ENCODE assay signal across 9 cellular contexts in the genomic region with DNA sequence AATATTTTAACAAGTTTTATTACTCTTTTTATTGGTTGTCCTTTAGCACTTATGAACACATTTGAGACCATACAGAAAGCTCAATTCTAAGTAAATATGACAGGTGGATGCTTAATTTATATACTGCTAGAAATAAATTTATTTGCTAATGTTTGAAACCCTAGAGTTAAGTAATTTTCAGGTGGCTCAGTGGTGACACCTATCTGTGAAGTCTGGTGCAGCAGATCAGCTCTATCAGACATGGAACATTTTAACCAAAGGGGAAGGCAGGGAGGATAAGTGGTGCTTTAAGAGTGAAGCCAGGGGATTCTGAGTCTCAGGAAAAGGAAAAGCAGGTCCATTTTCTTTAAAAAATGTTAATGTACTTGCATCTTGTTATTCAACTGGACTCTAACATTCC.
DNase-seq lines count a peak whose midpoint lies in the region; ATAC-seq and TF ChIP-seq lines count a peak whose summit lies in the region.
"Had no signal": no experiment of that assay in that cellular context is flagged by ENCODE, and none has a peak within 500 bp of the region (broad histone marks: within the 10 kb centered on the region; RNA-seq: fewer than 3 reads in every experiment).

No MANE protein-coding gene starts in this region.

- peak; percentile 36 to 42 for DNase-seq in activated T-cell treated with anti-CD3 and anti-CD28 coated beads, Interleukin-2, amount 50 U/mL, for 48 hours
- DNase-seq in activated T-cell treated with anti-CD3 and anti-CD28 coated beads, Interleukin-2, amount 50 U/mL, for 24 hours = no peak
- DNase-seq in Kasumi-1 (lab: John Stamatoyannopoulos, UW) = peak; percentile 1 to 16
- DNase-seq in choroid plexus epithelial cell (ENCODE audit: low read depth) = peak; percentile 53
- DNase-seq in progenitor cell of endocrine pancreas (ENCODE audit: low spot score, unreplicated experiment) = no peak
- no peak for DNase-seq in ovary
- no peak for DNase-seq in globus pallidus (ENCODE audit: low spot score)
- DNase-seq in T-helper 17 cell = no peak
- DNase-seq: DMS79 treated with DMSO at 0.1 percent for 48 hours had no signal

- no peaks in the 10 kb centered on the region for H3K27me3 Mint-ChIP-seq in activated T-cell treated with anti-CD3 and anti-CD28 coated beads, Interleukin-2, amount 50 U/mL, for 24 hours
- H3K27me3 Mint-ChIP-seq in progenitor cell of endocrine pancreas = peaks cover 11% of the 10 kb centered on the region
- peaks cover 33% of the 10 kb centered on the region for H3K27me3 Mint-ChIP-seq in T-helper 17 cell

- no peaks in the 10 kb centered on the region for H3K4me1 ChIP-seq in ovary (ENCODE audit: insufficient read depth)

- no peak for ATAC-seq in T-helper 17 cell

- H3K27ac ChIP-seq in ovary = no peak overlapping the region

- H3K4me3 Mint-ChIP-seq in activated T-cell treated with anti-CD3 and anti-CD28 coated beads, Interleukin-2, amount 50 U/mL, for 24 hours = no peak overlapping the region
- no peak overlapping the region for H3K4me3 Mint-ChIP-seq in progenitor cell of endocrine pancreas (ENCODE audit: low read depth)
- H3K4me3 Mint-ChIP-seq in T-helper 17 cell = no peak overlapping the region

- intact Hi-C loops in ovary (cut with DNase I) = no loop called here

- H3K4me3 ChIP-seq in choroid plexus epithelial cell (ENCODE audit: low read depth, low read length) = no peak overlapping the region
- H3K4me3 ChIP-seq in ovary = no peak overlapping the region

- H3K4me1 Mint-ChIP-seq in activated T-cell treated with anti-CD3 and anti-CD28 coated beads, Interleukin-2, amount 50 U/mL, for 24 hours (ENCODE audit: low read depth) = no peaks in the 10 kb centered on the region
- H3K4me1 Mint-ChIP-seq in progenitor cell of endocrine pancreas (ENCODE audit: low read depth) (peaks cover 21% of the 10 kb centered on the region), T-helper 17 cell (no peaks in the 10 kb centered on the region)

- no peaks in the 10 kb centered on the region for H3K36me3 ChIP-seq in ovary

- no peaks in the 10 kb centered on the region for H3K27me3 ChIP-seq in ovary

- TF ChIP-seq CTCF in choroid plexus epithelial cell (conservative IDR thresholded peaks at IDR 0.05; ENCODE audit: low read depth, low read length) (peak; percentile 78), progenitor cell of endocrine pancreas (IDR thresholded peaks at IDR 0.05; ENCODE audit: unreplicated experiment) (peak; percentile 44), ovary (IDR thresholded peaks at IDR 0.05) (no peak)

- peaks cover 5% of the 10 kb centered on the region for H3K9me3 Mint-ChIP-seq in activated T-cell treated with anti-CD3 and anti-CD28 coated beads, Interleukin-2, amount 50 U/mL, for 24 hours
- H3K9me3 Mint-ChIP-seq in progenitor cell of endocrine pancreas (ENCODE audit: low read depth) = no peaks in the 10 kb centered on the region

- TF ChIP-seq EP300 in ovary (IDR thresholded peaks at IDR 0.05) = no peak

- no peaks in the 10 kb centered on the region for H3K36me3 Mint-ChIP-seq in activated T-cell treated with anti-CD3 and anti-CD28 coated beads, Interleukin-2, amount 50 U/mL, for 24 hours (ENCODE audit: low read depth)
- H3K36me3 Mint-ChIP-seq in progenitor cell of endocrine pancreas (ENCODE audit: insufficient read depth) (no peaks in the 10 kb centered on the region), T-helper 17 cell (ENCODE audit: low read depth) (no peaks in the 10 kb centered on the region)

- no peak for TF ChIP-seq POLR2A in ovary (IDR thresholded peaks at IDR 0.05)

- H3K27ac Mint-ChIP-seq in activated T-cell treated with anti-CD3 and anti-CD28 coated beads, Interleukin-2, amount 50 U/mL, for 24 hours = no peak overlapping the region
- H3K27ac Mint-ChIP-seq in progenitor cell of endocrine pancreas = no peak overlapping the region
- no peak overlapping the region for H3K27ac Mint-ChIP-seq in T-helper 17 cell

- H3K9me3 ChIP-seq in ovary (no peaks in the 10 kb centered on the region), T-helper 17 cell (ENCODE audit: control insufficient read depth, low read length, poor library complexity, severe bottlenecking) (no peaks in the 10 kb centered on the region)

Comparison
In these comparisons a context has a peak if more than half of its experiments do, and no peak if none do; other contexts are left out.
1. DNase-seq: peak in activated T-cell treated with anti-CD3 and anti-CD28 coated beads, Interleukin-2, amount 50 U/mL, for 48 hours (2 of 2), Kasumi-1 (2 of 2) and choroid plexus epithelial cell (single experiment); none in activated T-cell treated with anti-CD3 and anti-CD28 coated beads, Interleukin-2, amount 50 U/mL, for 24 hours (single experiment), progenitor cell of endocrine pancreas (single experiment), ovary (0 of 5), globus pallidus (single experiment) and T-helper 17 cell (0 of 3).
2. CTCF ChIP-seq: peak in choroid plexus epithelial cell (single experiment) and progenitor cell of endocrine pancreas (single experiment); none in ovary (0 of 3).